ENCODE assay signal across 1 cellular context in genomic region chr12:90959538-90960139, GRCh38.
TF ChIP-seq lines count a peak whose summit lies in the region.

No MANE protein-coding gene starts in this region.

TF ChIP-seq in HepG2, 621 proteins besides CTCF, POLR2A, EP300 and RAD21 (continued from another document):
- TF ChIP-seq IKZF5 (CRISPR knock-in tag; IDR thresholded peaks at IDR 0.05) (no peak), RELA (CRISPR knock-in tag; IDR thresholded peaks at IDR 0.05) (no peak), SMC3 (IDR thresholded peaks at IDR 0.05; ENCODE audit: low read length) (peak; percentile 23; the same call in 1 of the 2 replicates)
TF ChIP-seq in HepG2: peak in this region for 2.
